Comparison of ENCODE assay signal across 8 cellular contexts in the genomic region with DNA sequence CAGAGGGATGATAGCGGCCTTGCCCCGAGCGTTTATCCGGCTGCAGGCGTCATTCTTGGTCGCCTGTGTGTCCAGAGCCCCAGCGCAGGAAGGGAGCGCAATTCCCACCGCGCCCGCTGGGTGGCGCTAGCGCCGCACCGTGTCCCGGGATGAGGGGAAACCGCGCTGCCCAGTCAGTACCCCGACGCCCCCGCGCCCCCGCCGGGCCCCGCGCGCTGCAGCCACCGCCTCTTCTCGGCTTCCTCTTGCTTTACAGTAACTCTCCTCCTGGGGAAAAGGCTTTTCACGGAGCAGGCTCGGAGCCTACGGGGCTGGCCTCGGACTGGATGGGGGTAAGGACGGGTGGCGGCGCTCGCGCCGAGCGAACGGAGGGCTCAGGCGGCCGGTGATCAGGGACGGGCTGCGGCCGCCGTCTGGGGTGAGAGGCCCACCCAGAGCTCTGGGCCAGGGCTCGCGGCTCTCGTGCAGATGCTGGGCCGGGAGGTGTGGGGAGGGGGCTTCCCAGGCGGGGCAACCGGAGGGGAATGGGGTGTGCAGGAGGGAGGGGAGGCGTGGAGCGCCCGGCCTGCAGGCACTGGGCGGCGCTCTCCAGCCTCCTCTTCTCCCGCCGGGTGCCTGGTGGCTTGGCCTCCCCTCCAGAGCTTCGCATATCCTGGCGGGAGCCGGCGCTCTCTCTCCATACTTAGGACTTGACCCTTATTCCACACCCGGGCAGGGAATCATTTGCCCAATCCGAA. TPM values are rescaled to one million over a fixed set of nuclear protein-coding genes. Genes with fewer than 3 reads are reported as not detected.
DNase-seq lines count a peak whose midpoint lies in the region; ATAC-seq and TF ChIP-seq lines count a peak whose summit lies in the region.

No MANE protein-coding gene starts in this region.

- H3K27ac Mint-ChIP-seq in activated naive CD8-positive, alpha-beta T cell treated with anti-CD3 and anti-CD28 coated beads, Interleukin-2, amount 50 U/mL, for 24 hours, result peak overlapping the region; percentile 84
- H3K27ac Mint-ChIP-seq in type B pancreatic cell, result peak overlapping the region; percentile 85

- 0 to 2% (median 0%) methylated on average over 39 to 66 of the region's 66 CpGs for WGBS in heart left ventricle, 4 donors

- TF ChIP-seq POLR2A in heart left ventricle (IDR thresholded peaks at IDR 0.05), result no peak

- H3K4me3 Mint-ChIP-seq in activated naive CD8-positive, alpha-beta T cell treated with anti-CD3 and anti-CD28 coated beads, Interleukin-2, amount 50 U/mL, for 24 hours, result peak overlapping the region; percentile 87
- H3K4me3 Mint-ChIP-seq in type B pancreatic cell, result peak overlapping the region; percentile 97

- peaks cover 2% of the 10 kb centered on the region for H3K4me1 Mint-ChIP-seq in activated naive CD8-positive, alpha-beta T cell treated with anti-CD3 and anti-CD28 coated beads, Interleukin-2, amount 50 U/mL, for 24 hours
- peaks cover 42% of the 10 kb centered on the region for H3K4me1 Mint-ChIP-seq in type B pancreatic cell (ENCODE audit: unreplicated experiment)

- peaks cover 2% of the 10 kb centered on the region for H3K36me3 Mint-ChIP-seq in activated naive CD8-positive, alpha-beta T cell treated with anti-CD3 and anti-CD28 coated beads, Interleukin-2, amount 50 U/mL, for 24 hours (ENCODE audit: low read depth)
- H3K36me3 Mint-ChIP-seq in type B pancreatic cell, result peaks cover 12% of the 10 kb centered on the region

- H3K36me3 ChIP-seq in heart left ventricle, result peaks cover 0 to 9% (median 0%) of the 10 kb centered on the region in 9 donors

- H3K27me3 ChIP-seq in heart left ventricle, result no peaks in the 10 kb centered on the region

- H3K4me1 ChIP-seq in heart left ventricle, result peaks cover 0 to 25% (median 10%) of the 10 kb centered on the region in 12 donors

- no peaks in the 10 kb centered on the region for H3K9me3 Mint-ChIP-seq in activated naive CD8-positive, alpha-beta T cell treated with anti-CD3 and anti-CD28 coated beads, Interleukin-2, amount 50 U/mL, for 24 hours
- no peaks in the 10 kb centered on the region for H3K9me3 Mint-ChIP-seq in type B pancreatic cell

- no peaks in the 10 kb centered on the region for H3K27me3 Mint-ChIP-seq in activated naive CD8-positive, alpha-beta T cell treated with anti-CD3 and anti-CD28 coated beads, Interleukin-2, amount 50 U/mL, for 24 hours
- no peaks in the 10 kb centered on the region for H3K27me3 Mint-ChIP-seq in type B pancreatic cell

- H3K4me3 ChIP-seq in heart left ventricle, result peak overlapping the region; percentile 62 to 86 (median 76)

- H3K9me3 ChIP-seq in heart left ventricle, result no peaks in the 10 kb centered on the region

- peak overlapping the region; percentile 51 to 90 (median 84) for H3K27ac ChIP-seq in heart left ventricle

- ATAC-seq in activated naive CD8-positive, alpha-beta T cell treated with anti-CD3 and anti-CD28 coated beads, Interleukin-2, amount 50 U/mL, for 24 hours, result peak; percentile 83
- peak; percentile 83 to 94 (median 93) for ATAC-seq in heart left ventricle

- intact Hi-C loops in heart left ventricle (cut with DNase I), result loop anchor here (1.0 to 10.0 kb wide), 9 partner anchors 182 to 822 kb away; a partner anchor contains a TSS

- DNase-seq in GM04504 (ENCODE audit: low read depth) (peak; percentile 79), HCEC 1CT (peak; percentile 81), M059J (ENCODE audit: low read depth) (peak; percentile 84), SKM-1 treated with dmso at 0.1 percent for 144 hours (lab: John Stamatoyannopoulos, UW; ENCODE audit: unreplicated experiment) (peak; percentile 88), heart left ventricle (peak; percentile 86 to 95 (median 88)), pons (ENCODE audit: low spot score) (peak; percentile 65), type B pancreatic cell (ENCODE audit: extremely low spot score, unreplicated experiment) (peak; percentile 99)
- peak; percentile 95 for DNase-seq in activated naive CD8-positive, alpha-beta T cell treated with anti-CD3 and anti-CD28 coated beads, Interleukin-2, amount 50 U/mL, for 24 hours

- TF ChIP-seq CTCF in heart left ventricle (IDR thresholded peaks at IDR 0.05) (peak; percentile 92 to 100 (median 98)), type B pancreatic cell (conservative IDR thresholded peaks at IDR 0.05) (peak; percentile 99)

RNA-seq across cellular contexts. Expression of a gene that starts 29.8 kb away (rescaled TPM):
- not detected in 2 replicates for total RNA-seq in M059J (2014; rRNA removed; shearing (Covaris generic))
- total RNA-seq in heart left ventricle, result not detected
- not detected for polyA plus RNA-seq in heart left ventricle
- not detected in 2 replicates for total RNA-seq in type B pancreatic cell (ENCODE audit: low replicate concordance)

RNA-seq across cellular contexts. Expression of a gene that starts 46.0 kb away (rescaled TPM):
- total RNA-seq in M059J (2014; rRNA removed; shearing (Covaris generic)), result not detected in 2 replicates
- total RNA-seq in heart left ventricle, result under 1 TPM in 1 of 9 donors, not detected in 8; 0.23 TPM
- polyA plus RNA-seq in heart left ventricle, result not detected
- not detected in 2 replicates for total RNA-seq in type B pancreatic cell (ENCODE audit: low replicate concordance)

Comparison
In these comparisons a context has a peak if more than half of its experiments do, and no peak if none do; other contexts are left out.
1. Peak in every context shown above with its lines: DNase-seq, ATAC-seq, H3K4me3 ChIP-seq and H3K27ac ChIP-seq.